In the genomic region with DNA sequence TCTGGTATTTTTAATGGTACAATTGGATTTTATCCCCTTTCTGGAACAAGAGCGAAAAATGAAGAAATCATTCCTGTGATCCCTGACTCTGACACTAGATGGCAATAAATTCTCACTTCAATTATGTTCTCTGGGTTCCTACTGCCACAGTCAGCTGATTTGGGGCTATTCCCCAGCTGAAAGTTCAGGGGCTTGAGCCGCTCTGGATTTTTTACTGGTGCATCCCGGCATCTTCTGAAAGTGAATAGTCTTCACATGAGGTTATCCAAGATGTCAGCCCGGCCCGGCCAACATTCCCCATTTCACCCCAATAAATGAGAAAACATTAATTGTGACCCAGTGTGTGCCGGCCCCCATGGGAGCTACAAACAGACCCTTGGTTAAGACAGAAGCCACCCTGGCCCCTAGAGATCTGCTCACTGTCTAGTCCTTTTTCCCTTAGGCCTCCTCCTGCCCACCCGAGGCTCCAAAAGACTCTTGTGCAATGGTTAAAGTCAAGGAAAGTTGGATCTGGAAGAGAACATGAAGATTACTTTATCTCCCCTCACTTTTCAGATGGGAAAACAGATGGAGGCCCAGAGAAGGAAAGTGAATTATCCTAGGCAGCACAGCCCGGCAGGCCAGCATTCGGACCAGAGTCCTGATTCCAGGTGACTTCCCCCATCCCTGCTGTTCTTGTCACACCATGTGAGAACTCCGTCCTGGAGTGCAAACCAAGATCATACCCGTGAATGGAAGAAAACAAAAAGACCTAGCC, we compare ENCODE assay signal across 8 cellular contexts. TPM values are rescaled to one million over a fixed set of nuclear protein-coding genes. Genes with fewer than 3 reads are reported as not detected.
DNase-seq lines count a peak whose midpoint lies in the region; ATAC-seq, FAIRE-seq and TF ChIP-seq lines count a peak whose summit lies in the region.

No MANE protein-coding gene starts in this region.

- intact Hi-C loops in CD4-positive, alpha-beta T cell (cut with DNase I, micrococcal nuclease), result loop anchor here (1.0 to 2.0 kb wide), 3 partner anchors 55 to 130 kb away; a partner anchor contains a TSS

- no peaks in the 10 kb centered on the region for H3K27me3 ChIP-seq in CD4-positive, alpha-beta T cell (ENCODE audit: control insufficient read depth, insufficient read depth, low read length)
- no peaks in the 10 kb centered on the region for H3K27me3 ChIP-seq in gastroesophageal sphincter
- H3K27me3 ChIP-seq in trophoblast cell (ENCODE audit: insufficient read depth, low read length), result no peaks in the 10 kb centered on the region

- H3K27me3 Mint-ChIP-seq in CD4-positive, alpha-beta T cell, result peaks cover 5% of the 10 kb centered on the region

- H3K79me2 ChIP-seq in trophoblast cell (ENCODE audit: control insufficient read depth, insufficient read depth, low read length, poor library complexity), result no peaks in the 10 kb centered on the region

- H4K8ac ChIP-seq in trophoblast cell (ENCODE audit: low read depth, low read length), result no peak overlapping the region

- no peak overlapping the region for H3K4me2 ChIP-seq in trophoblast cell (ENCODE audit: low read length)

- peak overlapping the region; percentile 89 for H3K27ac Mint-ChIP-seq in CD4-positive, alpha-beta T cell

- POLR2A ChIA-PET in CD4-positive, alpha-beta T cell (lab: Charles Lee), result interaction anchor here (0.6 to 3.5 kb wide), 13 partner anchors 11 to 131 kb away, joined by 3 to 97 read pairs (median 4); a partner anchor contains a TSS

- H3K27ac ChIP-seq in CD4-positive, alpha-beta T cell (ENCODE audit: low read depth, low read length), result peak overlapping the region; percentile 52
- H3K27ac ChIP-seq in gastroesophageal sphincter (no peak overlapping the region), trophoblast cell (ENCODE audit: low read depth, low read length) (no peak overlapping the region)

- no peaks in the 10 kb centered on the region for H3K9me3 Mint-ChIP-seq in CD4-positive, alpha-beta T cell

- TF ChIP-seq POLR2A in gastroesophageal sphincter (IDR thresholded peaks at IDR 0.05), result no peak

- no peak overlapping the region for H3K18ac ChIP-seq in trophoblast cell (ENCODE audit: low read length)

- H3K4me1 ChIP-seq in gastroesophageal sphincter, result peaks cover 0 to 6% (median 0%) of the 10 kb centered on the region in 3 donors
- no peaks in the 10 kb centered on the region for H3K4me1 ChIP-seq in trophoblast cell (ENCODE audit: control insufficient read depth in 1 of 2, insufficient read depth in 2 of 2, low read length in 2 of 2)

- no peaks in the 10 kb centered on the region for H3K36me3 Mint-ChIP-seq in CD4-positive, alpha-beta T cell (ENCODE audit: low read depth)

- no peak overlapping the region for H3K23ac ChIP-seq in trophoblast cell (ENCODE audit: low read length)

- no peak overlapping the region for H2BK120ac ChIP-seq in trophoblast cell (ENCODE audit: insufficient read depth, low read length, poor library complexity)

- H3K4me3 Mint-ChIP-seq in CD4-positive, alpha-beta T cell, result peak overlapping the region; percentile 59

- H2BK5ac ChIP-seq in trophoblast cell (ENCODE audit: low read depth, low read length, poor library complexity), result no peak overlapping the region

- peak; percentile 78 for FAIRE-seq in GM19239 (lab: Jason Lieb, UNC)

- H2AFZ ChIP-seq in trophoblast cell (ENCODE audit: insufficient read depth, low read length, poor library complexity), result no peak overlapping the region

- DNase-seq in CD4-positive, alpha-beta T cell, result peak in 3 of 10 experiments; percentile 10 to 17 (median 10)
- DNase-seq in GM19239 (ENCODE audit: insufficient read length, low spot score), result peak; percentile 58
- peak; percentile 34 for DNase-seq in NCI-H2171 (lab: John Stamatoyannopoulos, UW)
- DNase-seq in activated T-cell treated with anti-CD3 and anti-CD28 coated beads, Interleukin-2, amount 50 U/mL, for 48 hours, result peak; percentile 28
- peak; percentile 43 to 86 for DNase-seq in trophoblast cell

- CTCF ChIA-PET in CD4-positive, alpha-beta T cell (lab: Charles Lee), result interaction anchor here (0.5 to 4.8 kb wide), 17 partner anchors 17 to 1499 kb away, joined by 3 to 34 read pairs (median 4); a partner anchor contains a TSS

- H3K79me1 ChIP-seq in trophoblast cell (ENCODE audit: low read length), result no peaks in the 10 kb centered on the region

- no peak overlapping the region for H2BK12ac ChIP-seq in trophoblast cell (ENCODE audit: low read length)

- no peak overlapping the region for H4K12ac ChIP-seq in trophoblast cell (ENCODE audit: low read depth, low read length)

- H3K4ac ChIP-seq in trophoblast cell (ENCODE audit: low read depth, low read length), result no peak overlapping the region

- H3K4me1 Mint-ChIP-seq in CD4-positive, alpha-beta T cell (ENCODE audit: low read depth), result peaks cover 21% of the 10 kb centered on the region

- no peaks in the 10 kb centered on the region for H3K36me3 ChIP-seq in gastroesophageal sphincter
- H3K36me3 ChIP-seq in trophoblast cell (ENCODE audit: control insufficient read depth in 1 of 2, insufficient read depth in 2 of 2, low read length in 2 of 2), result no peaks in the 10 kb centered on the region

- peak; percentile 76 for TF ChIP-seq CTCF in CD4-positive, alpha-beta T cell (IDR thresholded peaks at IDR 0.05)
- peak in 3 of 4 experiments; percentile 79 to 89 (median 82) for TF ChIP-seq CTCF in gastroesophageal sphincter (IDR thresholded peaks at IDR 0.05)

- no peak overlapping the region for H4K91ac ChIP-seq in trophoblast cell (ENCODE audit: low read depth, low read length)

- WGBS in gastroesophageal sphincter (ENCODE audit: low coverage in 1 of 2), 2 donors, result 17 to 48% methylated on average over 5 to 7 of the region's 11 CpGs
- WGBS in trophoblast cell (ENCODE audit: extremely low coverage, insufficient coverage, insufficient read length), result no CpG with 5 or more reads among the region's 11 CpGs

- TF ChIP-seq EP300 in gastroesophageal sphincter (IDR thresholded peaks at IDR 0.05), result no peak

- H3K14ac ChIP-seq in trophoblast cell (ENCODE audit: low read length), result no peak overlapping the region

- H3K4me3 ChIP-seq in gastroesophageal sphincter, result no peak overlapping the region
- no peak overlapping the region for H3K4me3 ChIP-seq in trophoblast cell (ENCODE audit: low read depth, low read length)

- peak; percentile 33 for ATAC-seq in CD4-positive, alpha-beta T cell (ENCODE audit: poor library complexity)
- ATAC-seq in gastroesophageal sphincter, result no peak
- ATAC-seq in GM21717 (IDR thresholded peaks at IDR 0.05; ENCODE audit: unreplicated experiment), result no peak
- ATAC-seq in GM21360 (IDR thresholded peaks at IDR 0.05; ENCODE audit: unreplicated experiment), result no peak

- no peaks in the 10 kb centered on the region for H3K9me3 ChIP-seq in CD4-positive, alpha-beta T cell (ENCODE audit: control insufficient read depth, low read length)
- no peaks in the 10 kb centered on the region for H3K9me3 ChIP-seq in gastroesophageal sphincter
- peaks cover 1% of the 10 kb centered on the region for H3K9me3 ChIP-seq in trophoblast cell (ENCODE audit: insufficient read depth, low read depth, low read length)

- H3K9ac ChIP-seq in trophoblast cell (ENCODE audit: low read length), result no peak overlapping the region

- H2AK5ac ChIP-seq in trophoblast cell (ENCODE audit: low read length), result no peak overlapping the region

RNA-seq across cellular contexts. Expression of a gene that starts 20.8 kb away (rescaled TPM):
- total RNA-seq in CD4-positive, alpha-beta T cell, result 10 to 100 TPM; 14.7 to 15.7 TPM
- 10 to 100 TPM; 36.3 to 55.4 (median 42.9) TPM for total RNA-seq in gastroesophageal sphincter
- polyA plus RNA-seq in trophoblast cell (2013), result 145 and 150 TPM in 2 replicates
